Comparison of ENCODE assay signal across 19 cellular contexts in genomic region chr11:81222491-81222890, GRCh38.
"Had no signal": no experiment of that assay in that cellular context is flagged by ENCODE, and none has a peak within 500 bp of the region (broad histone marks: within the 10 kb centered on the region; RNA-seq: fewer than 3 reads in every experiment).

No MANE protein-coding gene starts in this region.

- H3K36me3 Mint-ChIP-seq: naive thymus-derived CD8-positive, alpha-beta T cell had no signal

- DNase-seq: effector CD8-positive, alpha-beta T cell; gastrocnemius medialis; left colon; left ventricle myocardium superior; mucosa of descending colon; naive thymus-derived CD8-positive, alpha-beta T cell; nucleus accumbens; ovary; small intestine; stimulated activated CD4-positive, alpha-beta T cell treated with anti-CD3 and anti-CD28 coated beads, Interleukin-12 subunit alpha, Interleukin-12 subunit beta, amount 100 ng/mL, for 4 hours; stimulated activated naive CD4-positive, alpha-beta T cell; stomach; substantia nigra; transverse colon had no signal

- H3K27ac ChIP-seq: coronary artery, epithelial cell of prostate, esophagus muscularis mucosa, gastrocnemius medialis, ovary, stomach, thoracic aorta, transverse colon had no signal

- H3K27me3 Mint-ChIP-seq: naive thymus-derived CD8-positive, alpha-beta T cell had no signal

- H3K4me1 ChIP-seq: esophagus muscularis mucosa, gastrocnemius medialis, stomach, transverse colon had no signal

- ATAC-seq: gastrocnemius medialis; left colon; left ventricle myocardium superior; mucosa of descending colon; naive thymus-derived CD8-positive, alpha-beta T cell; right cardiac atrium had no signal

- H3K27ac Mint-ChIP-seq: naive thymus-derived CD8-positive, alpha-beta T cell had no signal

- H3K4me1 Mint-ChIP-seq: naive thymus-derived CD8-positive, alpha-beta T cell had no signal

- H3K4me3 Mint-ChIP-seq: naive thymus-derived CD8-positive, alpha-beta T cell had no signal

- H3K9me3 ChIP-seq: esophagus muscularis mucosa, gastrocnemius medialis, mucosa of descending colon, ovary, stomach, thoracic aorta, transverse colon had no signal

- H3K27me3 ChIP-seq: esophagus muscularis mucosa, gastrocnemius medialis, ovary, stomach, transverse colon had no signal
